Comparison of ENCODE assay signal across 2 cellular contexts in genomic region chr10:118046491-118047362, GRCh38.
TF ChIP-seq lines count a peak whose summit lies in the region.

TSS of gene RAB11FIP2 (minus strand) at chr10:118046941. CDS start at chr10:118046163, 778 bp downstream.

TF ChIP-seq in HEK293, 187 proteins besides CTCF, POLR2A, EP300 and RAD21 (continued from another document and continues in another):
- TF ChIP-seq ZBTB11 (tag by site-specific recombination; conservative IDR thresholded peaks at IDR 0.05; ENCODE audit: low read depth) = peak; percentile 30; the same call in 1 of the 2 replicates
- TF ChIP-seq SP3 (tag by site-specific recombination; IDR thresholded peaks at IDR 0.05) = peak; percentile 90
- TF ChIP-seq KLF16 (tag by site-specific recombination; IDR thresholded peaks at IDR 0.05) = peak; percentile 27
- peak; percentile 78 for TF ChIP-seq SP2 (tag by site-specific recombination; IDR thresholded peaks at IDR 0.05)
- TF ChIP-seq ZNF391 (tag by site-specific recombination; IDR thresholded peaks at IDR 0.05; ENCODE audit: borderline replicate concordance, low read depth) = 0 out of 2 replicates have a peak, but pooled peaks have one; percentile 18
- TF ChIP-seq ZNF324 (tag by site-specific recombination; IDR thresholded peaks at IDR 0.05) = peak; percentile 38; the same call in 1 of the 2 replicates
- peak; percentile 47 for TF ChIP-seq ZNF2 (tag by site-specific recombination; IDR thresholded peaks at IDR 0.05)
- 0 out of 2 replicates have a peak, but pooled peaks have one; percentile 46 for TF ChIP-seq ZNF266 (tag by site-specific recombination; IDR thresholded peaks at IDR 0.05; ENCODE audit: low read depth)
- 0 out of 2 replicates have a peak, but pooled peaks have one; percentile 34 for TF ChIP-seq KLF10 (tag by site-specific recombination; IDR thresholded peaks at IDR 0.05)
- no peak for TF ChIP-seq ZNF792 (tag by site-specific recombination; IDR thresholded peaks at IDR 0.05)
- no peak for TF ChIP-seq ZNF529 (tag by site-specific recombination; IDR thresholded peaks at IDR 0.05; ENCODE audit: insufficient replicate concordance)
- peak; percentile 43; the same call in 1 of the 2 replicates for TF ChIP-seq PRDM10 (tag by site-specific recombination; IDR thresholded peaks at IDR 0.05)
- TF ChIP-seq ZNF223 (tag by site-specific recombination; IDR thresholded peaks at IDR 0.05) = peak; percentile 81
- TF ChIP-seq ZNF596 (tag by site-specific recombination; IDR thresholded peaks at IDR 0.05) = peak; percentile 60; the same call in 1 of the 2 replicates
- no peak for TF ChIP-seq ZNF548 (tag by site-specific recombination; IDR thresholded peaks at IDR 0.05)
- TF ChIP-seq BCL11A (tag by site-specific recombination; IDR thresholded peaks at IDR 0.05; ENCODE audit: low read depth) = 0 out of 2 replicates have a peak, but pooled peaks have one; percentile 0
- 0 out of 2 replicates have a peak, but pooled peaks have one; percentile 25 for TF ChIP-seq ZNF423 (tag by site-specific recombination; IDR thresholded peaks at IDR 0.05)
- TF ChIP-seq YY2 (tag by site-specific recombination; IDR thresholded peaks at IDR 0.05) = peak; percentile 88
- peak; percentile 80 for TF ChIP-seq ZBTB26 (tag by site-specific recombination; optimal IDR thresholded peaks at IDR 0.05)
- 0 out of 2 replicates have a peak, but pooled peaks have one; percentile 46 for TF ChIP-seq ZNF184 (tag by site-specific recombination; IDR thresholded peaks at IDR 0.05)
- peak; percentile 17; the same call in 1 of the 2 replicates for TF ChIP-seq ZBTB48 (tag by site-specific recombination; IDR thresholded peaks at IDR 0.05)
- TF ChIP-seq GLIS2 (tag by site-specific recombination; IDR thresholded peaks at IDR 0.05) = peak; percentile 8; the same call in 1 of the 2 replicates
- peak; percentile 39; the same call in 1 of the 2 replicates for TF ChIP-seq EGR2 (tag by site-specific recombination; IDR thresholded peaks at IDR 0.05; ENCODE audit: low read depth)
- TF ChIP-seq HOXD13 (CRISPR knock-in tag; IDR thresholded peaks at IDR 0.05; ENCODE audit: borderline replicate concordance) = no peak
- TF ChIP-seq ZNF514 (tag by site-specific recombination; IDR thresholded peaks at IDR 0.05) = no peak

TF ChIP-seq in SK-N-SH, 30 proteins besides CTCF, POLR2A, EP300 and RAD21 (continued from another document):
- 0 out of 2 replicates have a peak, but pooled peaks have one; percentile 14 for TF ChIP-seq REST (IDR thresholded peaks at IDR 0.05; ENCODE audit: low read depth, low read length)
- 0 out of 2 replicates have a peak, but pooled peaks have one; percentile 24 for TF ChIP-seq NRF1 (IDR thresholded peaks at IDR 0.05; ENCODE audit: low read depth, low read length)
- peak; percentile 84 for TF ChIP-seq TAF1 (IDR thresholded peaks at IDR 0.05; ENCODE audit: borderline replicate concordance, low read depth, low read length)
- peak; percentile 77 for TF ChIP-seq SIN3A (IDR thresholded peaks at IDR 0.05; ENCODE audit: borderline replicate concordance, low read depth, low read length)
- peak; percentile 52; the same call in 1 of the 2 replicates for TF ChIP-seq GABPA (IDR thresholded peaks at IDR 0.05; ENCODE audit: low read depth)
